ENCODE assay signal across 8 cellular contexts in genomic region chr17:7479389-7480192, GRCh38. TPM values are rescaled to one million over a fixed set of nuclear protein-coding genes. Genes with fewer than 3 reads are reported as not detected.
DNase-seq lines count a peak whose midpoint lies in the region; TF ChIP-seq lines count a peak whose summit lies in the region.

Gene ZBTB4, minus strand, starts transcription at chr17:7479631. Its CDS starts 12,830 bp downstream, at chr17:7466801.

- no peak for TF ChIP-seq CTCF in GM12864 (IDR thresholded peaks at IDR 0.05; ENCODE audit: low read depth, low read length, missing control alignments)

- H3K27me3 ChIP-seq in esophagus (ENCODE audit: control insufficient read depth in 1 of 2, insufficient read depth in 2 of 2, low read length in 2 of 2), result no peaks in the 10 kb centered on the region

- no peaks in the 10 kb centered on the region for H3K9me3 Mint-ChIP-seq in activated T-cell treated with anti-CD3 and anti-CD28 coated beads, Interleukin-2, amount 50 U/mL, for 24 hours

- WGBS in esophagus, 2 donors, result 1 to 2% methylated on average over 40 to 76 of the region's 76 CpGs

- H3K27ac ChIP-seq in esophagus (ENCODE audit: low read depth in 2 of 2, low read length in 1 of 2), result peak within 1 kb of the TSS; percentile 96 to 100

- DNase-seq in GM12864 (ENCODE audit: low read depth) (no peak), NCI-H345 (lab: John Stamatoyannopoulos, UW) (peak; percentile 21), mucosa of gallbladder (ENCODE audit: low spot score) (no peak), NCI-H187 (lab: John Stamatoyannopoulos, UW) (no peak), GOT3 (lab: John Stamatoyannopoulos, UW) (no peak)
- peak; percentile 79 for DNase-seq in activated T-cell treated with anti-CD3 and anti-CD28 coated beads, Interleukin-2, amount 50 U/mL, for 24 hours
- DNase-seq in stimulated activated naive CD4-positive, alpha-beta T cell (lab: John Stamatoyannopoulos, UW), result peak; percentile 60 to 83 (median 70)

- H3K4me3 ChIP-seq in GM12864 (ENCODE audit: low read depth, low read length), result peak within 1 kb of the TSS; percentile 73
- peak within 1 kb of the TSS; percentile 72 to 91 for H3K4me3 ChIP-seq in esophagus (ENCODE audit: low read depth in 1 of 2, low read length in 2 of 2)

- H3K27me3 Mint-ChIP-seq in activated T-cell treated with anti-CD3 and anti-CD28 coated beads, Interleukin-2, amount 50 U/mL, for 24 hours, result no peaks in the 10 kb centered on the region

- no peaks in the 10 kb centered on the region for H3K9me3 ChIP-seq in esophagus (ENCODE audit: control insufficient read depth in 2 of 2, insufficient read depth in 1 of 2, low read depth in 1 of 2, low read length in 1 of 2)

- peaks cover 27% of the 10 kb centered on the region for H3K36me3 Mint-ChIP-seq in activated T-cell treated with anti-CD3 and anti-CD28 coated beads, Interleukin-2, amount 50 U/mL, for 24 hours (ENCODE audit: low read depth)

- no peaks in the 10 kb centered on the region for H3K36me3 ChIP-seq in esophagus (ENCODE audit: control insufficient read depth in 2 of 2, insufficient read depth in 2 of 2, low read length in 1 of 2)

- H3K4me3 Mint-ChIP-seq in activated T-cell treated with anti-CD3 and anti-CD28 coated beads, Interleukin-2, amount 50 U/mL, for 24 hours, result peak within 1 kb of the TSS; percentile 86

- peaks cover 69% of the 10 kb centered on the region for H3K4me1 Mint-ChIP-seq in activated T-cell treated with anti-CD3 and anti-CD28 coated beads, Interleukin-2, amount 50 U/mL, for 24 hours (ENCODE audit: low read depth)

- peaks cover 12 to 34% of the 10 kb centered on the region in 2 donors for H3K4me1 ChIP-seq in esophagus (ENCODE audit: control insufficient read depth in 2 of 2, insufficient read depth in 2 of 2, low read length in 1 of 2)

- H3K27ac Mint-ChIP-seq in activated T-cell treated with anti-CD3 and anti-CD28 coated beads, Interleukin-2, amount 50 U/mL, for 24 hours, result peak within 1 kb of the TSS; percentile 96

RNA-seq across cellular contexts. Expression of gene ZBTB4, which starts in this region (rescaled TPM):
- 10 to 100 TPM; 15.5 to 19.1 TPM for polyA plus RNA-seq in esophagus
- 82.8 TPM for total RNA-seq in mucosa of gallbladder

Comparison
In these comparisons a context has a peak if more than half of its experiments do, and no peak if none do; other contexts are left out.
1. DNase-seq: peak in NCI-H345 (single experiment), activated T-cell treated with anti-CD3 and anti-CD28 coated beads, Interleukin-2, amount 50 U/mL, for 24 hours (single experiment) and stimulated activated naive CD4-positive, alpha-beta T cell (6 of 6); none in GM12864 (single experiment), mucosa of gallbladder (single experiment), NCI-H187 (0 of 2) and GOT3 (single experiment).